ENCODE assay signal across 8 cellular contexts in the genomic region with DNA sequence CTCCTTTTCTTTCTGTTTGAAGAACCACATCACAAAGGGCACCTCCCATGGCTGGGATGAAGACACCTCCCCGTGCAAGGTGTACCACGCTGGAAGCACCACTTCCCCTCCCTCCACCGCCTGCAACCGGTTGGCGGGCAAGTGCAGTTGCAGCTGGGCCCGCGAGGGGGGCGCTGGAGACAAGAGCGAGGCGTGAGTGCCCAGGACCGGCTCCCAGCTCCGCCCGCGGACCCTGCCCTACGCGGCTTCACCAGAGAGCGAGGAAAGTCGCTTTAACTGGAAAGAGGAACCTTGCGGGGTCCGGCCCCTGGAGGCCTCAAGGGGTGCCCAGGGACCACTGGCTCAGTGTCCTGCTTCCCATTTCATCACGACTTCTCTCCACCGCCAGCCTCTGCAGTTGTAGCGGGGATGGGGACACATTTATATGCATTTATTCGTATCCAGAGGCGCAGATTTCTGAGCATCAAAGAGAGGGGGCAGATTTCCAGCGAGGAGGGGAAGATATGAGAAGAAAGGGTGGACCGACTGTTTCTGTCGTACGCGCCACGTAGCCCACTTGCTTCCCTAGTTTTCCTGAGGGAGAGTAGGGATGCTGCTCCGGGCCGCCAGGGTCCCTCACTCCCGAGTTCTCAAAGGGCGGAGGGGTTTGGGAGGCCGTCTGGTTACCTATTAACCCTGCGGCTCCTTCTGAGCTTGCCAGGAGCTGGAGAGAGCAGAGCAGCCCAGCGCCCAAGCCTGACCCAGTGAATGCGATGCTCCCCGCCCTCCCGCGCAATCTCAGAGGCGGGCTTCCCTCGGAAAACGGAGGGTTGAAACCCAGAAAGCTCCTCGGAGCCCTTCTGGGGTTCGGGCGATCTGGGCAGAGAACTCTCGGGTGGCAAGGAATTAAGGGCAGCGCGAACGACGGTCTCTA. TPM values are rescaled to one million over a fixed set of nuclear protein-coding genes. Genes with fewer than 3 reads are reported as not detected.
DNase-seq lines count a peak whose midpoint lies in the region; ATAC-seq, FAIRE-seq and TF ChIP-seq lines count a peak whose summit lies in the region.

No MANE protein-coding gene starts in this region.

- WGBS in SK-N-SH (ENCODE audit: low lambda C conversion rate) = 63% methylated on average over 41 of the region's 53 CpGs

- POLR2A ChIA-PET in SK-N-SH (lab: Yijun Ruan, JAX) = no interaction called here
- POLR2A ChIA-PET in activated naive CD8-positive, alpha-beta T cell treated with anti-CD3 and anti-CD28 coated beads, Interleukin-2, amount 10 ng/mL, durations not matched to agents 7 days and 5 days (lab: Charles Lee) = interaction anchor here (2.2 kb wide), 1 partner anchor 12 kb away, joined by 9 read pairs; no protein-coding TSS in a partner anchor

- H3K4me3 ChIP-seq in HL-60 (replicated peaks; ENCODE audit: insufficient read depth, low read length) = peak overlapping the region; percentile 11
- H3K4me3 ChIP-seq in SK-N-SH (ENCODE audit: low read depth in 2 of 2, low read length in 1 of 2) = no peak overlapping the region; a peak in 2 of 4 replicates
- no peak overlapping the region for H3K4me3 ChIP-seq in parathyroid adenoma (ENCODE audit: low read depth, low read length)

- H4K20me1 ChIP-seq in SK-N-SH (ENCODE audit: insufficient read depth) = peaks cover 3% of the 10 kb centered on the region; the same call in 1 of the 2 replicates

- peaks cover 0 to 13% of the 10 kb centered on the region in 2 experiments; a peak in 2 of 4 replicates for H3K4me1 ChIP-seq in SK-N-SH (ENCODE audit: control insufficient read depth in 1 of 2, insufficient read depth in 2 of 2, low read depth in 1 of 2, low read length in 1 of 2)
- peaks cover under 1% of the 10 kb centered on the region for H3K4me1 ChIP-seq in parathyroid adenoma

- no peak overlapping the region for H3K27ac Mint-ChIP-seq in activated naive CD8-positive, alpha-beta T cell treated with anti-CD3 and anti-CD28 coated beads, Interleukin-2, amount 10 ng/mL, durations not matched to agents 7 days and 5 days

- H3K9me2 ChIP-seq in SK-N-SH = no peaks in the 10 kb centered on the region

- peaks cover 49% of the 10 kb centered on the region for H3K27me3 Mint-ChIP-seq in activated naive CD8-positive, alpha-beta T cell treated with anti-CD3 and anti-CD28 coated beads, Interleukin-2, amount 10 ng/mL, durations not matched to agents 7 days and 5 days

- H3K4me3 Mint-ChIP-seq in activated naive CD8-positive, alpha-beta T cell treated with anti-CD3 and anti-CD28 coated beads, Interleukin-2, amount 10 ng/mL, durations not matched to agents 7 days and 5 days = peak overlapping the region; percentile 64

- H3K4me2 ChIP-seq in SK-N-SH (no peak overlapping the region), parathyroid adenoma (ENCODE audit: low read length) (peak overlapping the region; percentile 30)

- no peak for FAIRE-seq in D721Med (lab: Jason Lieb, UNC)

- no peaks in the 10 kb centered on the region for H3K9me3 ChIP-seq in SK-N-SH
- no peaks in the 10 kb centered on the region for H3K9me3 ChIP-seq in parathyroid adenoma (ENCODE audit: control insufficient read depth, low read length)

- H3K79me2 ChIP-seq in SK-N-SH (ENCODE audit: insufficient read depth) = no peaks in the 10 kb centered on the region
- no peaks in the 10 kb centered on the region for H3K79me2 ChIP-seq in parathyroid adenoma

- H2AFZ ChIP-seq in SK-N-SH (ENCODE audit: low read depth) = no peak overlapping the region
- H2AFZ ChIP-seq in parathyroid adenoma = peak overlapping the region; percentile 50

- peak; percentile 65 for ATAC-seq in activated naive CD8-positive, alpha-beta T cell treated with anti-CD3 and anti-CD28 coated beads, Interleukin-2, amount 10 ng/mL, durations not matched to agents 7 days and 5 days (ENCODE audit: low read depth)
- ATAC-seq in Right ventricle myocardium inferior (peak; percentile 69), GM18870 (IDR thresholded peaks at IDR 0.05; ENCODE audit: unreplicated experiment) (no peak)

- no peak for TF ChIP-seq EP300 in SK-N-SH (IDR thresholded peaks at IDR 0.05; ENCODE audit: borderline replicate concordance in 1 of 2, low read depth in 1 of 2, low read length in 1 of 2)

- no peak for DNase-seq in D721Med (ENCODE audit: insufficient read length, low spot score)
- peak; percentile 88 for DNase-seq in GM20000 (ENCODE audit: low spot score)
- DNase-seq in HL-60 (ENCODE audit: low read depth in 1 of 2, low spot score in 1 of 2) = peak; percentile 76 to 91
- DNase-seq in SK-N-SH = peak; percentile 89
- peak; percentile 79 for DNase-seq in activated naive CD8-positive, alpha-beta T cell treated with anti-CD3 and anti-CD28 coated beads, Interleukin-2, amount 10 ng/mL, durations not matched to agents 7 days and 5 days
- peak; percentile 88 for DNase-seq in Right ventricle myocardium inferior (ENCODE audit: missing footprints)

- H3K4me1 Mint-ChIP-seq in activated naive CD8-positive, alpha-beta T cell treated with anti-CD3 and anti-CD28 coated beads, Interleukin-2, amount 10 ng/mL, durations not matched to agents 7 days and 5 days = peaks cover 15% of the 10 kb centered on the region

- H3K27ac ChIP-seq in HL-60 (replicated peaks) (no peak overlapping the region), SK-N-SH (ENCODE audit: low read depth in 2 of 2, low read length in 1 of 2) (no peak overlapping the region), parathyroid adenoma (peak overlapping the region; percentile 54)

- peak; percentile 47 for TF ChIP-seq RAD21 in SK-N-SH (IDR thresholded peaks at IDR 0.05; ENCODE audit: low read length)

- H3K36me3 ChIP-seq in SK-N-SH (replicated peaks in 1 of 2; ENCODE audit: control insufficient read depth in 1 of 2, insufficient read depth in 2 of 2, low read length in 1 of 2) (no peaks in the 10 kb centered on the region), parathyroid adenoma (ENCODE audit: control insufficient read depth, insufficient read depth, low read length) (no peaks in the 10 kb centered on the region)

- H3K27me3 ChIP-seq in HL-60 (ENCODE audit: insufficient read depth, poor library complexity, severe bottlenecking) = peaks cover 31% of the 10 kb centered on the region
- H3K27me3 ChIP-seq in SK-N-SH (ENCODE audit: insufficient read depth) = no peaks in the 10 kb centered on the region
- H3K27me3 ChIP-seq in parathyroid adenoma (ENCODE audit: control insufficient read depth, insufficient read depth, low read length) = no peaks in the 10 kb centered on the region

- intact Hi-C loops in Right ventricle myocardium inferior (cut with DNase I) = no loop called here

- no peaks in the 10 kb centered on the region for H3K9me3 Mint-ChIP-seq in activated naive CD8-positive, alpha-beta T cell treated with anti-CD3 and anti-CD28 coated beads, Interleukin-2, amount 10 ng/mL, durations not matched to agents 7 days and 5 days

- TF ChIP-seq CTCF in D721Med (IDR thresholded peaks at IDR 0.05; ENCODE audit: insufficient read depth, missing control alignments) (peak; percentile 58), GM20000 (IDR thresholded peaks at IDR 0.05; ENCODE audit: extremely low read depth, missing control alignments) (peak; percentile 81), HL-60 (IDR thresholded peaks at IDR 0.05; ENCODE audit: insufficient read depth, low read length) (peak; percentile 52), SK-N-SH (IDR thresholded peaks at IDR 0.05) (peak; percentile 51), parathyroid adenoma (IDR thresholded peaks at IDR 0.05) (peak; percentile 61)

- peaks cover 3% of the 10 kb centered on the region for H3F3A ChIP-seq in SK-N-SH (replicated peaks; ENCODE audit: insufficient read depth)

- no peak overlapping the region for H3K9ac ChIP-seq in SK-N-SH
- no peak overlapping the region for H3K9ac ChIP-seq in parathyroid adenoma

- CTCF ChIA-PET in SK-N-SH (lab: Yijun Ruan, JAX) = interaction anchor here (0.6 to 4.0 kb wide), 29 partner anchors 9 to 114 kb away, joined by 3 to 35 read pairs (median 3); a partner anchor contains a TSS

- H3K36me3 Mint-ChIP-seq in activated naive CD8-positive, alpha-beta T cell treated with anti-CD3 and anti-CD28 coated beads, Interleukin-2, amount 10 ng/mL, durations not matched to agents 7 days and 5 days = peaks cover 1% of the 10 kb centered on the region

TF ChIP-seq in SK-N-SH, 30 proteins besides CTCF, POLR2A, EP300 and RAD21 (continues in another document):
- TF ChIP-seq SIN3A (IDR thresholded peaks at IDR 0.05; ENCODE audit: borderline replicate concordance, low read depth, low read length) = no peak
- TF ChIP-seq, protein P1, sequence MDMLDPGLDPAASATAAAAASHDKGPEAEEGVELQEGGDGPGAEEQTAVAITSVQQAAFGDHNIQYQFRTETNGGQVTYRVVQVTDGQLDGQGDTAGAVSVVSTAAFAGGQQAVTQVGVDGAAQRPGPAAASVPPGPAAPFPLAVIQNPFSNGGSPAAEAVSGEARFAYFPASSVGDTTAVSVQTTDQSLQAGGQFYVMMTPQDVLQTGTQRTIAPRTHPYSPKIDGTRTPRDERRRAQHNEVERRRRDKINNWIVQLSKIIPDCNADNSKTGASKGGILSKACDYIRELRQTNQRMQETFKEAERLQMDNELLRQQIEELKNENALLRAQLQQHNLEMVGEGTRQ (IDR thresholded peaks at IDR 0.05; ENCODE audit: borderline replicate concordance, low read depth, low read length) = no peak

RNA-seq across cellular contexts. Expression of a gene that starts 3.5 kb away (rescaled TPM):
- 1.3 and 1.4 TPM in 2 replicates for polyA plus RNA-seq in SK-N-SH (2012; rRNA removed)
- 0.40 and 0.71 TPM in 2 replicates for polyA plus RNA-seq in SK-N-SH (2012; cell fraction: cytosol; rRNA removed)
- 14.9 and 16.5 TPM in 2 replicates for polyA plus RNA-seq in SK-N-SH (2012; cell fraction: nucleus; rRNA removed)
- under 1 TPM; 0.91 to 0.97 TPM for total RNA-seq in activated naive CD8-positive, alpha-beta T cell treated with anti-CD3 and anti-CD28 coated beads, Interleukin-2, amount 10 ng/mL, durations not matched to agents 7 days and 5 days
- total RNA-seq in Right ventricle myocardium inferior = 43.1 TPM

RNA-seq across cellular contexts. Expression of a gene that starts 6.6 kb away (rescaled TPM):
- polyA plus RNA-seq in SK-N-SH (2012; rRNA removed) = 0.06 TPM in 1 of 2 replicates, not detected in the other
- not detected in 2 replicates for polyA plus RNA-seq in SK-N-SH (2012; cell fraction: cytosol; rRNA removed)
- 0.07 and 0.08 TPM in 2 replicates for polyA plus RNA-seq in SK-N-SH (2012; cell fraction: nucleus; rRNA removed)
- total RNA-seq in activated naive CD8-positive, alpha-beta T cell treated with anti-CD3 and anti-CD28 coated beads, Interleukin-2, amount 10 ng/mL, durations not matched to agents 7 days and 5 days = under 1 TPM in 1 of 2 experiments, not detected in 1; 0.34 TPM
- total RNA-seq in Right ventricle myocardium inferior = 0.70 TPM

RNA-seq across cellular contexts. Expression of a gene that starts 18.9 kb away (rescaled TPM):
- 3.1 and 6.8 TPM in 2 replicates for polyA plus RNA-seq in SK-N-SH (2012; rRNA removed)
- polyA plus RNA-seq in SK-N-SH (2012; cell fraction: cytosol; rRNA removed) = 2.7 and 4.1 TPM in 2 replicates
- polyA plus RNA-seq in SK-N-SH (2012; cell fraction: nucleus; rRNA removed) = 6.2 and 8.0 TPM in 2 replicates
- total RNA-seq in activated naive CD8-positive, alpha-beta T cell treated with anti-CD3 and anti-CD28 coated beads, Interleukin-2, amount 10 ng/mL, durations not matched to agents 7 days and 5 days = 1 to 10 TPM; 4.0 to 5.3 TPM
- 6.4 TPM for total RNA-seq in Right ventricle myocardium inferior

RNA-seq across cellular contexts. Expression of a gene that starts 41.6 kb away (rescaled TPM):
- 6.4 and 8.5 TPM in 2 replicates for polyA plus RNA-seq in SK-N-SH (2012; rRNA removed)
- polyA plus RNA-seq in SK-N-SH (2012; cell fraction: cytosol; rRNA removed) = 5.6 and 5.8 TPM in 2 replicates
- polyA plus RNA-seq in SK-N-SH (2012; cell fraction: nucleus; rRNA removed) = 27.2 and 31.2 TPM in 2 replicates
- total RNA-seq in activated naive CD8-positive, alpha-beta T cell treated with anti-CD3 and anti-CD28 coated beads, Interleukin-2, amount 10 ng/mL, durations not matched to agents 7 days and 5 days = 10 to 100 TPM; 13.1 to 13.5 TPM
- total RNA-seq in Right ventricle myocardium inferior = 3.8 TPM

Comparison
In these comparisons a context has a peak if more than half of its experiments do, and no peak if none do; other contexts are left out.
1. RNA of a gene that starts 3.5 kb away (total RNA-seq): 43.1 TPM in Right ventricle myocardium inferior (single experiment); 0.91 to 0.97 TPM in activated naive CD8-positive, alpha-beta T cell treated with anti-CD3 and anti-CD28 coated beads, Interleukin-2, amount 10 ng/mL, durations not matched to agents 7 days and 5 days; every median in the first group is over 10 times any median in the second.
2. Peak in every context shown above with its lines, with median percentiles within 50 percentile points of each other: CTCF ChIP-seq.